8 cellular contexts compared by ENCODE assay signal in the genomic region with DNA sequence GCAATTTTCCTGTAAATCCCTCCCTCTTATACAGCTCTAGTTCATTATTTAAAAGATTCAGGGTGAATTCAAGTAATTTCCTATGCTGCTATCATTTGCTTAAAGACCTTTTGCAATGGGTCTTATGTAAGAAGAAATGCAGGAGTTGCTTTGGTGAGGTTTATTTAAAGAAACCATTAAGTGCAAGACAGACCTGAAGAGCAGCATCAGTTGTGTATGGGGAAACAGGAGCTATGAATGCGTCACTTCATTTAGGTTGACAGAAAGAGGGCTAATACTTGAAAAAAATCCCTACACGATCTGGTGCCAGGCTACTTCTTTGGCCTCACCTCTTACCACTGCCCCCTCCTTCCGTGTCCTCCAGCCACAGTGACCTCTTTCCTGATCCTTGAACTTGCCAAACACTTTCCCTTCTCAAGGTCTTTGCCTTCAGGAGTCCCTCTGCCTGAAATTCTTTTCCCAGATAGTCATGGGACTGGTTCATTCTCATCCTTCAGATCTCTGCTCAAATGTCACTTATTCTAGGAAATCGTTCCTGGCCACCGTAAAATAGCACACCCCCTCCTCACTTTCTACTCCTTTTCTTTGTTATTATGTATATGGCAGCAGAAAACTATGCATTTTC. TPM values are rescaled to one million over a fixed set of nuclear protein-coding genes. Genes with fewer than 3 reads are reported as not detected.
DNase-seq lines count a peak whose midpoint lies in the region; ATAC-seq and TF ChIP-seq lines count a peak whose summit lies in the region.

No MANE protein-coding gene starts in this region.

- H3K4me3 ChIP-seq in GM12865 (ENCODE audit: low read depth, low read length), result peak overlapping the region; percentile 86
- peak overlapping the region; percentile 79 for H3K4me3 ChIP-seq in OCI-LY3 (ENCODE audit: low read length)
- H3K4me3 ChIP-seq in endocrine pancreas (ENCODE audit: control insufficient read depth, insufficient read depth, low read length), result peak overlapping the region; percentile 9

- peaks cover 14% of the 10 kb centered on the region for H3K4me1 Mint-ChIP-seq in progenitor cell of endocrine pancreas (ENCODE audit: low read depth)

- no peak overlapping the region; the same call in 1 of the 2 replicates for H3K27ac ChIP-seq in OCI-LY3 (ENCODE audit: low read length)

- H2AFZ ChIP-seq in OCI-LY3 (ENCODE audit: low read depth, low read length), result 0 out of 2 replicates have a peak overlapping the region, but pooled peaks have one; percentile 44

- peaks cover 54% of the 10 kb centered on the region for H3K4me1 ChIP-seq in OCI-LY3 (ENCODE audit: low read length)
- peaks cover 14% of the 10 kb centered on the region for H3K4me1 ChIP-seq in endocrine pancreas (ENCODE audit: control insufficient read depth, insufficient read depth, low read length)

- H3K9me3 ChIP-seq in OCI-LY3 (ENCODE audit: insufficient read depth, low read length) (no peaks in the 10 kb centered on the region), endocrine pancreas (ENCODE audit: control insufficient read depth, low read length) (no peaks in the 10 kb centered on the region)

- H3K9me3 Mint-ChIP-seq in progenitor cell of endocrine pancreas (ENCODE audit: low read depth), result no peaks in the 10 kb centered on the region

- no peaks in the 10 kb centered on the region for H3K36me3 Mint-ChIP-seq in progenitor cell of endocrine pancreas (ENCODE audit: insufficient read depth)

- H3K36me3 ChIP-seq in OCI-LY3 (replicated peaks; ENCODE audit: low read depth, low read length) (no peaks in the 10 kb centered on the region), endocrine pancreas (ENCODE audit: control insufficient read depth, insufficient read depth, low read length) (no peaks in the 10 kb centered on the region)

- H4K20me1 ChIP-seq in OCI-LY3 (ENCODE audit: insufficient read depth, low read length), result 0 out of 2 replicates have a peak, but pooled peaks cover 4% of the 10 kb centered on the region

- ATAC-seq in HG02970 (IDR thresholded peaks at IDR 0.05; ENCODE audit: low FRiP score, unreplicated experiment), result no peak
- no peak for ATAC-seq in HG02678 (IDR thresholded peaks at IDR 0.05; ENCODE audit: unreplicated experiment)

- peak overlapping the region; percentile 98 for H3K27ac Mint-ChIP-seq in progenitor cell of endocrine pancreas

- no peaks in the 10 kb centered on the region for H3K27me3 ChIP-seq in OCI-LY3 (ENCODE audit: low read depth, low read length)
- H3K27me3 ChIP-seq in endocrine pancreas (ENCODE audit: control insufficient read depth, insufficient read depth, low read length), result no peaks in the 10 kb centered on the region

- H3K4me3 Mint-ChIP-seq in progenitor cell of endocrine pancreas (ENCODE audit: low read depth), result peak overlapping the region; percentile 95

- peaks cover 23% of the 10 kb centered on the region for H3K27me3 Mint-ChIP-seq in progenitor cell of endocrine pancreas

- peak overlapping the region; percentile 71 for H3K4me2 ChIP-seq in OCI-LY3 (ENCODE audit: low read length)

- peak overlapping the region; percentile 83 for H3K9ac ChIP-seq in OCI-LY3 (ENCODE audit: low read length)
- H3K9ac ChIP-seq in endocrine pancreas (ENCODE audit: control insufficient read depth, insufficient read depth, low read length), result peak overlapping the region; percentile 74

- TF ChIP-seq CTCF in GM12865 (IDR thresholded peaks at IDR 0.05; ENCODE audit: insufficient read depth, low read depth, low read length, missing control alignments) (no peak), OCI-LY3 (IDR thresholded peaks at IDR 0.05; ENCODE audit: low read depth, low read length) (no peak), progenitor cell of endocrine pancreas (IDR thresholded peaks at IDR 0.05; ENCODE audit: unreplicated experiment) (no peak)

- DNase-seq in GM12865 (ENCODE audit: low read depth), result peak; percentile 22
- DNase-seq in progenitor cell of endocrine pancreas (ENCODE audit: low spot score, unreplicated experiment), result no peak
- no peak for DNase-seq in H4 (ENCODE audit: low spot score)
- DNase-seq in NCI-H187 (lab: John Stamatoyannopoulos, UW), result no peak

- peaks cover 8% of the 10 kb centered on the region for H3K79me2 ChIP-seq in OCI-LY3 (ENCODE audit: low read length)

RNA-seq across cellular contexts. Expression of gene JAK2, which starts 1.4 kb away (rescaled TPM):
- 5.1 and 6.0 TPM in 2 replicates for total RNA-seq in progenitor cell of endocrine pancreas
- 0.41 and 1.2 TPM in 2 replicates for total RNA-seq in H4 (2014; rRNA removed; shearing (Covaris generic))

Comparison
In these comparisons a context has a peak if more than half of its experiments do, and no peak if none do; other contexts are left out.
1. H3K4me3 ChIP-seq: peak in every context shown above with its lines; median percentile 86 in GM12865; 79 in OCI-LY3; 9 in endocrine pancreas.